Comparison of ENCODE assay signal across 26 cellular contexts in the genomic region with DNA sequence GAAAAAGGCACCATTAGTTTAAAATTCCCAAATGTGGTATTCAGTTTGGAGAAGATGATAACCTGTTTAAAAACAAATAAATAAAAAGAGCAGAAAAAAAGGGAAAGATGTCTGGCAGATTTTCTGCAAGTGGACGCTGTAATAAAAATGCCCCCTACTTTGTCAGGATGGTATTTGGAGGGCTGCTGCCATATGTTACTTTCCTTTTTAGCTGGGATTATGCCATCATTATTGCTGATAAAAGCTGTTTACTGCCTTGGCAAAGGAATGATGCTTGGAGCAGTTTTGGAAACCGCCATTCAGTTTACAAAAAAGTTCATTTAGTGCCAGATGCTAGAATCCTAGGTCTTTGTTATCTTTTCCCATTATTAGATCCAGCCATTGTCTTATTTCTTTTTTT.
DNase-seq lines count a peak whose midpoint lies in the region; ATAC-seq and TF ChIP-seq lines count a peak whose summit lies in the region.
"Had no signal": no experiment of that assay in that cellular context is flagged by ENCODE, and none has a peak within 500 bp of the region (broad histone marks: within the 10 kb centered on the region; RNA-seq: fewer than 3 reads in every experiment).

No MANE protein-coding gene starts in this region.

- peak; percentile 60 for DNase-seq in G401 (ENCODE audit: low spot score)
- DNase-seq in NCI-H1694 treated with DMSO at 0.1 percent for 48 hours (lab: John Stamatoyannopoulos, UW), result peak; percentile 87
- no peak for DNase-seq in Panc1 (ENCODE audit: low read depth, low spot score)
- DNase-seq in glutamatergic neuron, result no peak
- DNase-seq in foreskin keratinocyte, result no peak
- DNase-seq in HEK293T (ENCODE audit: extremely low spot score), result no peak
- DNase-seq: activated CD4-positive, alpha-beta memory T cell treated with anti-CD3 and anti-CD28 coated beads, Interleukin-2, amount 10 ng/mL, durations not matched to agents 7 days and 5 days; activated CD8-positive, alpha-beta memory T cell treated with anti-CD3 and anti-CD28 coated beads, Interleukin-2, amount 50 U/mL, for 4 hours; activated naive CD4-positive, alpha-beta T cell treated with anti-CD3 and anti-CD28 coated beads for 36 hours; adrenal gland; CD4-positive, alpha-beta T cell; head of caudate nucleus; Kasumi-1; left ventricle myocardium superior; NCI-H748 treated with DMSO at 0.1 percent for 48 hours; posterior cingulate gyrus; right cardiac atrium; spleen; stimulated activated CD4-positive, alpha-beta T cell treated with anti-CD3 and anti-CD28 coated beads, Interleukin-2, amount 100 ng/mL, for 24 hours; stimulated activated naive CD8-positive, alpha-beta T cell treated with anti-CD3 and anti-CD28 coated beads, Interleukin-15, Interleukin-2, amounts not matched to agents 100 U/mL and 50 U/mL, for 24 hours; T-helper 9 cell; testis; uterus had no signal

- peak overlapping the region; percentile 90 for H3K27ac Mint-ChIP-seq in glutamatergic neuron (ENCODE audit: unreplicated experiment)
- H3K27ac Mint-ChIP-seq: activated CD4-positive, alpha-beta memory T cell treated with anti-CD3 and anti-CD28 coated beads, Interleukin-2, amount 10 ng/mL, durations not matched to agents 7 days and 5 days; activated naive CD4-positive, alpha-beta T cell treated with anti-CD3 and anti-CD28 coated beads for 36 hours; activated T-helper 1 cell treated with anti-CD3 and anti-CD28 coated beads, Interleukin-12 subunit alpha, Interleukin-12 subunit beta, Interleukin-2, Interleukin-4 antibody, amounts not matched to agents 30 ng/mL and 10 ng/mL and 1 ng/mL, durations not matched to agents 14 hours and 24 hours and 36 hours; CD4-positive, alpha-beta T cell had no signal

- POLR2A ChIA-PET in Panc1 (lab: Charles Lee) (no interaction called here), HEK293T (lab: Yijun Ruan, JAX) (no interaction called here)

- CTCF ChIA-PET in Panc1 (lab: Charles Lee), result no interaction called here
- CTCF ChIA-PET in HEK293T (lab: Yijun Ruan, JAX), result no interaction called here

- H3K27me3 Mint-ChIP-seq in glutamatergic neuron (ENCODE audit: unreplicated experiment), result no peaks in the 10 kb centered on the region
- H3K27me3 Mint-ChIP-seq: activated CD4-positive, alpha-beta memory T cell treated with anti-CD3 and anti-CD28 coated beads, Interleukin-2, amount 10 ng/mL, durations not matched to agents 7 days and 5 days; CD4-positive, alpha-beta T cell had no signal

- TF ChIP-seq CTCF in Panc1 (IDR thresholded peaks at IDR 0.05), result no peak
- TF ChIP-seq CTCF in glutamatergic neuron (IDR thresholded peaks at IDR 0.05; ENCODE audit: partially characterized antibody, unreplicated experiment), result no peak
- TF ChIP-seq CTCF in foreskin keratinocyte (conservative IDR thresholded peaks at IDR 0.05), result no peak

- intact Hi-C loops in Panc1 (cut with micrococcal nuclease; ENCODE audit: unreplicated experiment), result no loop called here

- H3K27me3 ChIP-seq in Panc1 (ENCODE audit: control insufficient read depth, insufficient read depth, low read length) (no peaks in the 10 kb centered on the region), foreskin keratinocyte (no peaks in the 10 kb centered on the region)
- H3K27me3 ChIP-seq: adrenal gland, spleen, testis, uterus had no signal

- H3K4me1 ChIP-seq in Panc1 (ENCODE audit: control insufficient read depth, insufficient read depth, low read length), result peaks cover 18% of the 10 kb centered on the region; the same call in 1 of the 2 replicates
- H3K4me1 ChIP-seq in foreskin keratinocyte, result peaks cover 4% of the 10 kb centered on the region
- H3K4me1 ChIP-seq: testis, uterus had no signal

- TSS peak; percentile 38 for BruUV-seq in Panc1 (replicated peaks; lab: Mats Ljungman, UMichigan)

- 0 out of 2 replicates have a peak, but pooled peaks cover 2% of the 10 kb centered on the region for H3K36me3 ChIP-seq in Panc1 (ENCODE audit: control insufficient read depth, insufficient read depth, low read length)
- H3K36me3 ChIP-seq: adrenal gland, spleen, uterus had no signal

- no peak for ATAC-seq in Panc1
- ATAC-seq in GM21825 (IDR thresholded peaks at IDR 0.05; ENCODE audit: unreplicated experiment), result no peak
- ATAC-seq in HG03378 (IDR thresholded peaks at IDR 0.05; ENCODE audit: unreplicated experiment), result no peak
- no peak for ATAC-seq in foreskin keratinocyte
- ATAC-seq: left ventricle myocardium superior; right cardiac atrium; stimulated activated naive CD8-positive, alpha-beta T cell treated with anti-CD3 and anti-CD28 coated beads, Interleukin-15, Interleukin-2, amounts not matched to agents 100 U/mL and 50 U/mL, for 24 hours had no signal

- H3K4me1 Mint-ChIP-seq in glutamatergic neuron (ENCODE audit: low read depth, unreplicated experiment), result peaks cover 28% of the 10 kb centered on the region

- H3K36me3 Mint-ChIP-seq in glutamatergic neuron (ENCODE audit: unreplicated experiment), result no peaks in the 10 kb centered on the region

- no peaks in the 10 kb centered on the region for H3K9me3 ChIP-seq in Panc1 (ENCODE audit: control insufficient read depth, insufficient read depth, low read depth, low read length)
- H3K9me3 ChIP-seq: adrenal gland, testis, uterus had no signal

- H3K27ac ChIP-seq in Panc1 (ENCODE audit: low read length) (no peak overlapping the region), foreskin keratinocyte (no peak overlapping the region)
- H3K27ac ChIP-seq: spleen, testis, uterus had no signal

- no peak overlapping the region for H3K4me3 ChIP-seq in Panc1 (ENCODE audit: low read depth in 2 of 2, low read length in 2 of 2)
- H3K4me3 ChIP-seq: adrenal gland, spleen, testis, uterus had no signal

- H3K9me3 Mint-ChIP-seq in glutamatergic neuron (ENCODE audit: unreplicated experiment), result no peaks in the 10 kb centered on the region
- H3K9me3 Mint-ChIP-seq: activated CD4-positive, alpha-beta memory T cell treated with anti-CD3 and anti-CD28 coated beads, Interleukin-2, amount 10 ng/mL, durations not matched to agents 7 days and 5 days; activated naive CD4-positive, alpha-beta T cell treated with anti-CD3 and anti-CD28 coated beads for 36 hours; activated T-helper 1 cell treated with anti-CD3 and anti-CD28 coated beads, Interleukin-12 subunit alpha, Interleukin-12 subunit beta, Interleukin-2, Interleukin-4 antibody, amounts not matched to agents 30 ng/mL and 10 ng/mL and 1 ng/mL, durations not matched to agents 14 hours and 24 hours and 36 hours; CD4-positive, alpha-beta T cell had no signal

- H3K4me3 Mint-ChIP-seq in glutamatergic neuron (ENCODE audit: unreplicated experiment), result peak overlapping the region; percentile 35
- H3K4me3 Mint-ChIP-seq: activated CD4-positive, alpha-beta memory T cell treated with anti-CD3 and anti-CD28 coated beads, Interleukin-2, amount 10 ng/mL, durations not matched to agents 7 days and 5 days; activated naive CD4-positive, alpha-beta T cell treated with anti-CD3 and anti-CD28 coated beads for 36 hours; activated T-helper 1 cell treated with anti-CD3 and anti-CD28 coated beads, Interleukin-12 subunit alpha, Interleukin-12 subunit beta, Interleukin-2, Interleukin-4 antibody, amounts not matched to agents 30 ng/mL and 10 ng/mL and 1 ng/mL, durations not matched to agents 14 hours and 24 hours and 36 hours; CD4-positive, alpha-beta T cell had no signal

- in situ Hi-C loops in G401 (cut with HindIII; ENCODE audit: low sequenced_read_pairs) (no loop called here), Panc1 (cut with HindIII; ENCODE audit: low pct_unique_long_range_greater_than_20kb, low sequenced_read_pairs) (no loop called here)

TF ChIP-seq in HEK293T, 16 proteins besides CTCF, POLR2A, EP300 and RAD21:
- TF ChIP-seq SUZ12 (IDR thresholded peaks at IDR 0.05) (no peak), ELF4 (IDR thresholded peaks at IDR 0.05) (no peak), SP1 (IDR thresholded peaks at IDR 0.05) (no peak), FOXM1 (IDR thresholded peaks at IDR 0.05; ENCODE audit: borderline replicate concordance) (no peak), NFRKB (IDR thresholded peaks at IDR 0.05) (no peak), LEF1 (IDR thresholded peaks at IDR 0.05; ENCODE audit: borderline replicate concordance) (no peak), L3MBTL2 (conservative IDR thresholded peaks at IDR 0.05) (no peak), ZNF384 (IDR thresholded peaks at IDR 0.05) (no peak), CTBP1 (IDR thresholded peaks at IDR 0.05; ENCODE audit: borderline replicate concordance) (no peak), FOXA1 (IDR thresholded peaks at IDR 0.05) (no peak), TARDBP (IDR thresholded peaks at IDR 0.05) (no peak), FOXK2 (IDR thresholded peaks at IDR 0.05) (no peak)
- TF ChIP-seq, protein P1, sequence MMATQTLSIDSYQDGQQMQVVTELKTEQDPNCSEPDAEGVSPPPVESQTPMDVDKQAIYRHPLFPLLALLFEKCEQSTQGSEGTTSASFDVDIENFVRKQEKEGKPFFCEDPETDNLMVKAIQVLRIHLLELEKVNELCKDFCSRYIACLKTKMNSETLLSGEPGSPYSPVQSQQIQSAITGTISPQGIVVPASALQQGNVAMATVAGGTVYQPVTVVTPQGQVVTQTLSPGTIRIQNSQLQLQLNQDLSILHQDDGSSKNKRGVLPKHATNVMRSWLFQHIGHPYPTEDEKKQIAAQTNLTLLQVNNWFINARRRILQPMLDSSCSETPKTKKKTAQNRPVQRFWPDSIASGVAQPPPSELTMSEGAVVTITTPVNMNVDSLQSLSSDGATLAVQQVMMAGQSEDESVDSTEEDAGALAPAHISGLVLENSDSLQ (IDR thresholded peaks at IDR 0.05), result no peak

Comparison
In these comparisons a context has a peak if more than half of its experiments do, and no peak if none do; other contexts are left out.
1. DNase-seq: peak in G401 (single experiment) and NCI-H1694 treated with DMSO at 0.1 percent for 48 hours (single experiment); none in Panc1 (single experiment), glutamatergic neuron (single experiment), foreskin keratinocyte (0 of 2) and HEK293T (single experiment).